ENCODE assay signal across 15 cellular contexts in the genomic region with DNA sequence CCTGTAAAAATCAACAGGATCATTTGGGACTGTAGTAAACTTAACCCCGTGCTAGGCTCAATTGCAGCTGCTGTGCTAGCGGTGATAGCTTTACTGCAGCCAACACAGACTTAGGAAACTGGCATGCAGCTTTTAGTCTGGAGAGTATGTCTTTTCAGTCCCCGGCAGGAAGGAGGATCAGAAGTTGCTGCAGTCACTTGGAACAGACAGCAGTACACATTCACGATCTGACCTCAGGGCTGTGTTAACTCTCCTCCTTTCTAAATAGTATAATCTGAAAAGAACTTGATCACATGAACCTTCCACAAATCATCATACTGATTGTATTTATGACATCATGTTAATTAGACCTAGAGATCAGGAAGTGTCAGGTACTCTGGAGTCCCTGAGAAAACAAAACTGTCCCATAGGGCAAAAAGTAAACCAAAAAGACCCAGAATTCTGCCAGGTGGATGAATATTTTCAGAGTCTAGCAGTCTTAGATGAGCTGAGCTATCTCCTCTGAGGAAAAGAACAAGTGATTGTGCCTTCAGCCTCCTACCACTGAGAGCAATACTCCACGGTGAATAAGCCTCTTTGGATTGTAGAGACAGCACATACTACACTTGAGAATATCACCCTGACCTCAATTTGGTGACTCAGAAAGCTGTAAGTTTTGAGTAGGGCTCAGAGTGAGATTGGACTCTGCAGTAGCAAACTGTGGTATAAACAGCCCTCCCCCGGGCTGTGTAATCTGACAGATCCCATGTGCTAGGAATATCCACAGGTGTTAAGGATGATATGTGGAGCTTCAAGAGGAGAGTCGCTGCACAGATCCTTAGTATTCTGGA.
DNase-seq lines count a peak whose midpoint lies in the region; ATAC-seq and TF ChIP-seq lines count a peak whose summit lies in the region.
"Had no signal": no experiment of that assay in that cellular context is flagged by ENCODE, and none has a peak within 500 bp of the region (broad histone marks: within the 10 kb centered on the region; RNA-seq: fewer than 3 reads in every experiment).

No MANE protein-coding gene starts in this region.

- no peaks in the 10 kb centered on the region for H3K4me1 ChIP-seq in GM23338 (ENCODE audit: insufficient read depth)
- H3K4me1 ChIP-seq: SJCRH30 had no signal

- H3K79me2 ChIP-seq in GM23338 (replicated peaks; ENCODE audit: insufficient read depth): no peaks in the 10 kb centered on the region

- ATAC-seq in GM23338 (no peak), HG02885 (IDR thresholded peaks at IDR 0.05; ENCODE audit: poor library complexity, unreplicated experiment) (no peak), GM21515 (IDR thresholded peaks at IDR 0.05; ENCODE audit: unreplicated experiment) (no peak), GM21825 (IDR thresholded peaks at IDR 0.05; ENCODE audit: unreplicated experiment) (no peak)

- no peaks in the 10 kb centered on the region for H3K36me3 ChIP-seq in GM23338 (ENCODE audit: insufficient read depth)
- H3K36me3 ChIP-seq: SJCRH30 had no signal

- H3K9me3 Mint-ChIP-seq in GM23338: peaks cover 9% of the 10 kb centered on the region
- H3K9me3 Mint-ChIP-seq: activated CD4-positive, alpha-beta T cell treated with anti-CD3 and anti-CD28 coated beads, Interleukin-2, amount 10 ng/mL, durations not matched to agents 7 days and 5 days had no signal

- H3K27ac ChIP-seq in GM23338 (ENCODE audit: low read depth): no peak overlapping the region
- H3K27ac ChIP-seq: epithelial cell of prostate, SJCRH30 had no signal

- no peaks in the 10 kb centered on the region for H3K9me2 ChIP-seq in GM23338 (ENCODE audit: insufficient read depth)

- DNase-seq in AG08395 (ENCODE audit: low spot score) (peak; percentile 85), GM23338 (ENCODE audit: low spot score) (no peak), amniotic epithelial cell (ENCODE audit: low read depth) (peak; percentile 95), kidney tubule cell (ENCODE audit: low spot score) (peak; percentile 76), HPDE6-E6E7 (ENCODE audit: extremely low spot score) (no peak)
- DNase-seq: activated CD4-positive, alpha-beta T cell treated with anti-CD3 and anti-CD28 coated beads, Interleukin-2, amount 10 ng/mL, durations not matched to agents 7 days and 5 days; DMS79; Kasumi-1; NCI-H2171 treated with DMSO at 0.1 percent for 48 hours; retina; SJCRH30 had no signal

- H3K27me3 ChIP-seq in GM23338 (ENCODE audit: insufficient read depth): no peaks in the 10 kb centered on the region

- no peak for TF ChIP-seq CTCF in GM23338 (conservative IDR thresholded peaks at IDR 0.05; ENCODE audit: low read depth in 2 of 2)

- 0 out of 3 replicates have a peak, but pooled peaks cover 5% of the 10 kb centered on the region for H3K36me3 Mint-ChIP-seq in GM23338 (ENCODE audit: low read depth)

- no peaks in the 10 kb centered on the region for H3F3A ChIP-seq in GM23338 (replicated peaks; ENCODE audit: low read depth)

- no peak overlapping the region for H3K27ac Mint-ChIP-seq in GM23338
- H3K27ac Mint-ChIP-seq: activated CD4-positive, alpha-beta T cell treated with anti-CD3 and anti-CD28 coated beads, Interleukin-2, amount 10 ng/mL, durations not matched to agents 7 days and 5 days had no signal

- H3K4me1 Mint-ChIP-seq in GM23338: peaks cover 5% of the 10 kb centered on the region
- H3K4me1 Mint-ChIP-seq: activated CD4-positive, alpha-beta T cell treated with anti-CD3 and anti-CD28 coated beads, Interleukin-2, amount 10 ng/mL, durations not matched to agents 7 days and 5 days had no signal

- H4K20me1 ChIP-seq in GM23338 (replicated peaks; ENCODE audit: insufficient read depth): no peaks in the 10 kb centered on the region; the same call in 1 of the 2 replicates

- H3K27me3 Mint-ChIP-seq in GM23338 (ENCODE audit: insufficient read depth, low read depth, poor library complexity): peaks cover 3% of the 10 kb centered on the region

- H3K4me3 Mint-ChIP-seq in GM23338: no peak overlapping the region
- H3K4me3 Mint-ChIP-seq: activated CD4-positive, alpha-beta T cell treated with anti-CD3 and anti-CD28 coated beads, Interleukin-2, amount 10 ng/mL, durations not matched to agents 7 days and 5 days had no signal

- peak overlapping the region; percentile 14; the same call in 1 of the 2 replicates for H2AFZ ChIP-seq in GM23338

- no peak overlapping the region for H3K4me3 ChIP-seq in GM23338
- H3K4me3 ChIP-seq: SJCRH30 had no signal

- no peak overlapping the region for H3K4me2 ChIP-seq in GM23338

TF ChIP-seq in GM23338, 12 proteins besides CTCF, POLR2A, EP300 and RAD21 (continues in another document):
- TF ChIP-seq POLR2AphosphoS5 (IDR thresholded peaks at IDR 0.05; ENCODE audit: low read depth): no peak
- TF ChIP-seq EZH2phosphoT487 (IDR thresholded peaks at IDR 0.05; ENCODE audit: unreplicated experiment): no peak
- TF ChIP-seq ZNF331 (CRISPR knock-in tag; IDR thresholded peaks at IDR 0.05; ENCODE audit: low read depth): no peak
- TF ChIP-seq, protein P1, sequence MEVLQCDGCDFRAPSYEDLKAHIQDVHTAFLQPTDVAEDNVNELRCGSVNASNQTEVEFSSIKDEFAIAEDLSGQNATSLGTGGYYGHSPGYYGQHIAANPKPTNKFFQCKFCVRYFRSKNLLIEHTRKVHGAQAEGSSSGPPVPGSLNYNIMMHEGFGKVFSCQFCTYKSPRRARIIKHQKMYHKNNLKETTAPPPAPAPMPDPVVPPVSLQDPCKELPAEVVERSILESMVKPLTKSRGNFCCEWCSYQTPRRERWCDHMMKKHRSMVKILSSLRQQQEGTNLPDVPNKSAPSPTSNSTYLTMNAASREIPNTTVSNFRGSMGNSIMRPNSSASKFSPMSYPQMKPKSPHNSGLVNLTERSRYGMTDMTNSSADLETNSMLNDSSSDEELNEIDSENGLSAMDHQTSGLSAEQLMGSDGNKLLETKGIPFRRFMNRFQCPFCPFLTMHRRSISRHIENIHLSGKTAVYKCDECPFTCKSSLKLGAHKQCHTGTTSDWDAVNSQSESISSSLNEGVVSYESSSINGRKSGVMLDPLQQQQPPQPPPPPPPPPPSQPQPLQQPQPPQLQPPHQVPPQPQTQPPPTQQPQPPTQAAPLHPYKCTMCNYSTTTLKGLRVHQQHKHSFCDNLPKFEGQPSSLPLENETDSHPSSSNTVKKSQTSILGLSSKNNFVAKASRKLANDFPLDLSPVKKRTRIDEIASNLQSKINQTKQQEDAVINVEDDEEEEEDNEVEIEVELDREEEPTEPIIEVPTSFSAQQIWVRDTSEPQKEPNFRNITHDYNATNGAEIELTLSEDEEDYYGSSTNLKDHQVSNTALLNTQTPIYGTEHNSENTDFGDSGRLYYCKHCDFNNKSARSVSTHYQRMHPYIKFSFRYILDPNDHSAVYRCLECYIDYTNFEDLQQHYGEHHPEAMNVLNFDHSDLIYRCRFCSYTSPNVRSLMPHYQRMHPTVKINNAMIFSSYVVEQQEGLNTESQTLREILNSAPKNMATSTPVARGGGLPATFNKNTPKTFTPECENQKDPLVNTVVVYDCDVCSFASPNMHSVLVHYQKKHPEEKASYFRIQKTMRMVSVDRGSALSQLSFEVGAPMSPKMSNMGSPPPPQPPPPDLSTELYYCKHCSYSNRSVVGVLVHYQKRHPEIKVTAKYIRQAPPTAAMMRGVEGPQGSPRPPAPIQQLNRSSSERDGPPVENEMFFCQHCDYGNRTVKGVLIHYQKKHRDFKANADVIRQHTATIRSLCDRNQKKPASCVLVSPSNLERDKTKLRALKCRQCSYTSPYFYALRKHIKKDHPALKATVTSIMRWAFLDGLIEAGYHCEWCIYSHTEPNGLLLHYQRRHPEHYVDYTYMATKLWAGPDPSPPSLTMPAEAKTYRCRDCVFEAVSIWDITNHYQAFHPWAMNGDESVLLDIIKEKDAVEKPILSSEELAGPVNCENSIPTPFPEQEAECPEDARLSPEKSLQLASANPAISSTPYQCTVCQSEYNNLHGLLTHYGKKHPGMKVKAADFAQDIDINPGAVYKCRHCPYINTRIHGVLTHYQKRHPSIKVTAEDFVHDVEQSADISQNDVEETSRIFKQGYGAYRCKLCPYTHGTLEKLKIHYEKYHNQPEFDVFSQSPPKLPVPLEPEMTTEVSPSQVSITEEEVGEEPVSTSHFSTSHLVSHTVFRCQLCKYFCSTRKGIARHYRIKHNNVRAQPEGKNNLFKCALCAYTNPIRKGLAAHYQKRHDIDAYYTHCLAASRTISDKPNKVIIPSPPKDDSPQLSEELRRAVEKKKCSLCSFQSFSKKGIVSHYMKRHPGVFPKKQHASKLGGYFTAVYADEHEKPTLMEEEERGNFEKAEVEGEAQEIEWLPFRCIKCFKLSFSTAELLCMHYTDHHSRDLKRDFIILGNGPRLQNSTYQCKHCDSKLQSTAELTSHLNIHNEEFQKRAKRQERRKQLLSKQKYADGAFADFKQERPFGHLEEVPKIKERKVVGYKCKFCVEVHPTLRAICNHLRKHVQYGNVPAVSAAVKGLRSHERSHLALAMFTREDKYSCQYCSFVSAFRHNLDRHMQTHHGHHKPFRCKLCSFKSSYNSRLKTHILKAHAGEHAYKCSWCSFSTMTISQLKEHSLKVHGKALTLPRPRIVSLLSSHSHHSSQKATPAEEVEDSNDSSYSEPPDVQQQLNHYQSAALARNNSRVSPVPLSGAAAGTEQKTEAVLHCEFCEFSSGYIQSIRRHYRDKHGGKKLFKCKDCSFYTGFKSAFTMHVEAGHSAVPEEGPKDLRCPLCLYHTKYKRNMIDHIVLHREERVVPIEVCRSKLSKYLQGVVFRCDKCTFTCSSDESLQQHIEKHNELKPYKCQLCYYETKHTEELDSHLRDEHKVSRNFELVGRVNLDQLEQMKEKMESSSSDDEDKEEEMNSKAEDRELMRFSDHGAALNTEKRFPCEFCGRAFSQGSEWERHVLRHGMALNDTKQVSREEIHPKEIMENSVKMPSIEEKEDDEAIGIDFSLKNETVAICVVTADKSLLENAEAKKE (CRISPR knock-in tag; IDR thresholded peaks at IDR 0.05): no peak
- no peak for TF ChIP-seq JUNB (IDR thresholded peaks at IDR 0.05; ENCODE audit: unreplicated experiment)
- TF ChIP-seq NANOG (IDR thresholded peaks at IDR 0.05; ENCODE audit: borderline replicate concordance): no peak
- TF ChIP-seq STAT1 (IDR thresholded peaks at IDR 0.05; ENCODE audit: unreplicated experiment): no peak
- TF ChIP-seq ZNF114 (CRISPR knock-in tag; IDR thresholded peaks at IDR 0.05): no peak

Comparison
In these comparisons a context has a peak if more than half of its experiments do, and no peak if none do; other contexts are left out.
1. DNase-seq: peak in AG08395 (single experiment), amniotic epithelial cell (single experiment) and kidney tubule cell (single experiment); none in GM23338 (single experiment) and HPDE6-E6E7 (single experiment).